In the genomic region with DNA sequence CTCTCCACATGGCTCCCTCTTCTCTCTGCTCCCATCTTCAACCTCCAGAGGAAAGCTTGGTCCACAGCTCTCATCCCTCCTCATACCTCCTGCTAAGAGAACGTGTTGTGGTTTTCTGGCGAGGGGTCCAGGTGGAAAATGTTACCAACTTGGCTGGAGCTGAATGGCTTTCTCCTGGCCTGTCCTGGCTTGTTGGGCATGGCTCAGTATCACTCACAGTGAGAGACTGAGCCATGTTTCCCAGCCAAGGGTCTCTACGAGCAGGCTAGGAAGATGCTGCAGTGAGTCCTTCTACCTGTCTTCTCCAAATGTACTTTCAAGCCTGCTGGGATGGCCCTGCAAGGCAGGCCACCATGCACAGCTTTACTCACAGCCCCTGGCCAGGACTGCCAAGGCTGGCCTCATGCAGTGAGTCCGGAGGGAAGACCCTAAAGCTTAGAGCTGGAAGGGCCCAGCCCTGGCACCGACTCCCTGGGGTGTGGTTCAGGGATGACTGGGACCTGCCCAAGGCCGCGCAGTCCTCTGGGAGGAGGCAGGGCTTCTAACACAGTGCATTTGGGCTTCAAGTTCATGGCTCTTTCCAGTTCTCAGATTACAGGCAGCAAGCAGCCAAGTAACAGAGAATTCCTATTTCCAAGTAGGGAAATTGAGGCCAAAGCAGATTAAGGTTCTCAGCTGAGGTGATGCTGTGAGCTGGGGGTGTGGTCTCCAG, we compare ENCODE assay signal across 27 cellular contexts. TPM values are rescaled to one million over a fixed set of nuclear protein-coding genes. Genes with fewer than 3 reads are reported as not detected.
A peak's percentile ranks its signal among the peaks of the same experiment; 100 is the strongest.
DNase-seq lines count a peak whose midpoint lies in the region; ATAC-seq and TF ChIP-seq lines count a peak whose summit lies in the region.
"Had no signal": no experiment of that assay in that cellular context is flagged by ENCODE, and none has a peak within 500 bp of the region (broad histone marks: within the 10 kb centered on the region; RNA-seq: fewer than 3 reads in every experiment).

No MANE protein-coding gene starts in this region.

- H3K36me3 ChIP-seq in RWPE2 (ENCODE audit: low read depth) = peaks cover under 1% of the 10 kb centered on the region; the same call in 1 of the 2 replicates
- H3K36me3 ChIP-seq in thymus (ENCODE audit: control insufficient read depth, insufficient read depth) = no peaks in the 10 kb centered on the region
- H3K36me3 ChIP-seq: stomach had no signal

- H3K4me1 ChIP-seq in RWPE2 (ENCODE audit: insufficient read depth, poor library complexity, severe bottlenecking) (peaks cover 3% of the 10 kb centered on the region), thymus (ENCODE audit: control insufficient read depth, insufficient read depth, low read length) (no peaks in the 10 kb centered on the region)

- ATAC-seq in RWPE2 (ENCODE audit: low read depth) = peak; percentile 39; the same call in 1 of the 3 replicates
- no peak for ATAC-seq in HG03196 (IDR thresholded peaks at IDR 0.05; ENCODE audit: unreplicated experiment)
- ATAC-seq: activated CD4-positive, CD25-positive, alpha-beta regulatory T cell treated with anti-CD3 and anti-CD28 coated beads, Interleukin-2, amount 50 U/mL, for 24 hours; T-helper 17 cell had no signal

- no peak overlapping the region for H3K4me3 ChIP-seq in RWPE2 (ENCODE audit: severe bottlenecking)
- no peak overlapping the region for H3K4me3 ChIP-seq in thymus (ENCODE audit: low read length)
- no peak overlapping the region for H3K4me3 ChIP-seq in lower leg skin (ENCODE audit: low read depth, poor library complexity, severe bottlenecking)
- H3K4me3 ChIP-seq: smooth muscle cell, stomach had no signal

- H3K27me3 ChIP-seq in RWPE2 (ENCODE audit: insufficient read depth, poor library complexity, severe bottlenecking) (no peaks in the 10 kb centered on the region), thymus (ENCODE audit: control insufficient read depth, insufficient read depth) (no peaks in the 10 kb centered on the region)
- H3K27me3 ChIP-seq: stomach had no signal

- no peak for TF ChIP-seq CTCF in RWPE2 (IDR thresholded peaks at IDR 0.05; ENCODE audit: poor library complexity, severe bottlenecking)
- TF ChIP-seq CTCF in lower leg skin (IDR thresholded peaks at IDR 0.05) = no peak

- 91% methylated on average over 7 of the region's 7 CpGs for WGBS in thymus
- WGBS in lower leg skin, 2 donors = 31 to 73% methylated on average over 3 to 7 of the region's 7 CpGs

- no peak for DNase-seq in RWPE2 (ENCODE audit: low spot score)
- DNase-seq in epithelial cell of prostate (ENCODE audit: low read depth, low spot score) = no peak
- DNase-seq in iris pigment epithelial cell (ENCODE audit: low read depth) = peak; percentile 21
- no peak for DNase-seq in lower leg skin (ENCODE audit: low spot score in 2 of 2)
- DNase-seq in NCI-H510A (lab: John Stamatoyannopoulos, UW) = no peak
- DNase-seq: activated CD4-positive, alpha-beta memory T cell treated with anti-CD3 and anti-CD28 coated beads for 36 hours; activated CD8-positive, alpha-beta memory T cell treated with anti-CD3 and anti-CD28 coated beads, Interleukin-2, amount 50 U/mL, for 4 hours; activated naive CD4-positive, alpha-beta T cell treated with anti-CD3 and anti-CD28 coated beads, Interleukin-2, amount 10 ng/mL, durations not matched to agents 7 days and 5 days; amygdala; COR-L47; DMS79 treated with DMSO at 0.1 percent for 48 hours; GF-D8; KBM-7; kidney glomerular epithelial cell; NCI-H1436; NCI-H345; NCI-H774; nucleus accumbens; RPMI8226; SK-N-SH; stimulated activated CD4-positive, alpha-beta T cell treated with anti-CD3 and anti-CD28 coated beads, Interleukin-1b, Interleukin-23, amount 100 ng/mL, for 48 hours; stomach; T-helper 17 cell had no signal

- H3K27ac ChIP-seq in RWPE2 (ENCODE audit: poor library complexity, severe bottlenecking) (no peak overlapping the region), epithelial cell of prostate (peak overlapping the region; percentile 31), thymus (ENCODE audit: low read depth) (peak overlapping the region; percentile 36)

- TF ChIP-seq POLR2A in lower leg skin (IDR thresholded peaks at IDR 0.05) = no peak

- H3K9me3 ChIP-seq in RWPE2 (ENCODE audit: severe bottlenecking) = no peaks in the 10 kb centered on the region
- H3K9me3 ChIP-seq in thymus (ENCODE audit: control insufficient read depth) = no peaks in the 10 kb centered on the region
- H3K9me3 ChIP-seq: SK-N-SH, stomach had no signal

- intact Hi-C loops in lower leg skin (cut with DNase I; ENCODE audit: low total_unique reads) = no loop called here

RNA-seq across cellular contexts. Expression of gene COL27A1, which starts 59.5 kb away (rescaled TPM):
- 24.0 TPM for polyA plus RNA-seq in thymus
- 10 to 100 TPM in 3 of 4 donors, 1 to 10 TPM in 1; 9.4 to 16.1 (median 12.3) TPM for total RNA-seq in lower leg skin
